Comparison of ENCODE assay signal across 1 cellular context in genomic region chr16:632486-633335, GRCh38.
A peak's percentile ranks its signal among the peaks of the same experiment; 100 is the strongest.
TF ChIP-seq lines count a peak whose summit lies in the region.

No MANE protein-coding gene starts in this region.

TF ChIP-seq in HepG2, 621 proteins besides CTCF, POLR2A, EP300 and RAD21:
- TF ChIP-seq NFE2L2 (IDR thresholded peaks at IDR 0.05; ENCODE audit: low read length) (no peak), RFXANK (CRISPR knock-in tag; IDR thresholded peaks at IDR 0.05) (no peak), SMAD1 (CRISPR knock-in tag; IDR thresholded peaks at IDR 0.05; ENCODE audit: borderline replicate concordance, low read depth) (no peak), NONO (IDR thresholded peaks at IDR 0.05) (no peak), NONO (CRISPR knock-in tag; conservative IDR thresholded peaks at IDR 0.05) (0 out of 2 replicates have a peak, but pooled peaks have one; percentile 15), NFATC3 (CRISPR knock-in tag; IDR thresholded peaks at IDR 0.05) (no peak), ZNF530 (CRISPR knock-in tag; IDR thresholded peaks at IDR 0.05; ENCODE audit: low read depth) (no peak), EZH2 (conservative IDR thresholded peaks at IDR 0.05; ENCODE audit: low read depth, low read length) (no peak), ZNF441 (CRISPR knock-in tag; IDR thresholded peaks at IDR 0.05; ENCODE audit: borderline replicate concordance) (no peak), ZBTB40 (IDR thresholded peaks at IDR 0.05) (no peak), ZBTB40 (CRISPR knock-in tag; IDR thresholded peaks at IDR 0.05) (no peak), AGO2 (optimal IDR thresholded peaks at IDR 0.05; ENCODE audit: low read depth, low read length) (peak; percentile 60), DNMT1 (CRISPR knock-in tag; IDR thresholded peaks at IDR 0.05) (no peak), ZBTB39 (CRISPR knock-in tag; IDR thresholded peaks at IDR 0.05) (peak; percentile 47; the same call in 1 of the 2 replicates), ZNF687 (CRISPR knock-in tag; IDR thresholded peaks at IDR 0.05) (no peak), ZNF12 (CRISPR knock-in tag; IDR thresholded peaks at IDR 0.05) (no peak), ZBTB38 (CRISPR knock-in tag; IDR thresholded peaks at IDR 0.05) (peak; percentile 77), TFAP4 (IDR thresholded peaks at IDR 0.05; ENCODE audit: borderline replicate concordance, low read depth) (no peak), ELF4 (CRISPR knock-in tag; IDR thresholded peaks at IDR 0.05; ENCODE audit: borderline replicate concordance) (no peak)
